ENCODE assay signal across 17 cellular contexts in genomic region chr12:66074561-66074960, GRCh38. TPM values are rescaled to one million over a fixed set of nuclear protein-coding genes. Genes with fewer than 3 reads are reported as not detected.
DNase-seq lines count a peak whose midpoint lies in the region; ATAC-seq and TF ChIP-seq lines count a peak whose summit lies in the region.
"Had no signal": no experiment of that assay in that cellular context is flagged by ENCODE, and none has a peak within 500 bp of the region (broad histone marks: within the 10 kb centered on the region; RNA-seq: fewer than 3 reads in every experiment).

No MANE protein-coding gene starts in this region.

- in situ Hi-C loops in astrocyte of the spinal cord (cut with HindIII; ENCODE audit: low sequenced_read_pairs) = no loop called here

- TF ChIP-seq CTCF in AG09319 (IDR thresholded peaks at IDR 0.05; ENCODE audit: low read depth, low read length) (no peak), astrocyte of the spinal cord (IDR thresholded peaks at IDR 0.05; ENCODE audit: low read depth, low read length) (no peak), fibroblast of villous mesenchyme (IDR thresholded peaks at IDR 0.05; ENCODE audit: insufficient read depth, low read depth, low read length) (no peak)

- intact Hi-C loops in posterior cingulate gyrus (cut with DNase I) = no loop called here

- DNase-seq in AG09319 (ENCODE audit: extremely low read depth, low read depth) (peak; percentile 22), HCEC 1CT (peak; percentile 57), astrocyte of the spinal cord (ENCODE audit: low read depth, low spot score) (peak; percentile 27), fibroblast of villous mesenchyme (ENCODE audit: low read depth) (peak; percentile 83), posterior cingulate gyrus (no peak), NCI-H748 (lab: John Stamatoyannopoulos, UW; ENCODE audit: unreplicated experiment) (no peak)
- DNase-seq: CD4-positive, alpha-beta T cell; HFFc6; Karpas-422; NCI-H187 treated with DMSO at 0.1 percent for 48 hours; NCI-H2171; NCI-H446 treated with DMSO at 0.1 percent for 48 hours; NCI-H82; PC-9 had no signal

- H3K4me3 ChIP-seq in astrocyte of the spinal cord (ENCODE audit: low read depth, low read length) (no peak overlapping the region), fibroblast of villous mesenchyme (ENCODE audit: low read depth, low read length) (no peak overlapping the region)
- H3K4me3 ChIP-seq: PC-9, SJSA1 had no signal

- ATAC-seq in HG03439 (IDR thresholded peaks at IDR 0.05; ENCODE audit: unreplicated experiment) (no peak), GM21619 (IDR thresholded peaks at IDR 0.05; ENCODE audit: unreplicated experiment) (no peak)

RNA-seq across cellular contexts. Expression of gene LLPH, which starts 56.0 kb away (rescaled TPM):
- total RNA-seq in fibroblast of villous mesenchyme = 3.9 and 5.6 TPM in 2 replicates

Comparison
In these comparisons a context has a peak if more than half of its experiments do, and no peak if none do; other contexts are left out.
1. DNase-seq: peak in AG09319 (single experiment), HCEC 1CT (single experiment), astrocyte of the spinal cord (single experiment) and fibroblast of villous mesenchyme (single experiment); none in posterior cingulate gyrus (0 of 10) and NCI-H748 (single experiment).